Comparison of ENCODE assay signal across 1 cellular context in genomic region chr9:114027159-114027895, GRCh38.
TF ChIP-seq lines count a peak whose summit lies in the region.

No MANE protein-coding gene starts in this region.

TF ChIP-seq in HepG2, 621 proteins besides CTCF, POLR2A, EP300 and RAD21 (continued from another document):
- no peak for TF ChIP-seq HOMEZ (CRISPR knock-in tag; IDR thresholded peaks at IDR 0.05; ENCODE audit: low read depth)
- TF ChIP-seq ZNF691 (CRISPR knock-in tag; IDR thresholded peaks at IDR 0.05; ENCODE audit: borderline replicate concordance, low read depth) = no peak
- TF ChIP-seq TBX2 (CRISPR knock-in tag; IDR thresholded peaks at IDR 0.05; ENCODE audit: borderline replicate concordance) = no peak
- TF ChIP-seq, protein P1, sequence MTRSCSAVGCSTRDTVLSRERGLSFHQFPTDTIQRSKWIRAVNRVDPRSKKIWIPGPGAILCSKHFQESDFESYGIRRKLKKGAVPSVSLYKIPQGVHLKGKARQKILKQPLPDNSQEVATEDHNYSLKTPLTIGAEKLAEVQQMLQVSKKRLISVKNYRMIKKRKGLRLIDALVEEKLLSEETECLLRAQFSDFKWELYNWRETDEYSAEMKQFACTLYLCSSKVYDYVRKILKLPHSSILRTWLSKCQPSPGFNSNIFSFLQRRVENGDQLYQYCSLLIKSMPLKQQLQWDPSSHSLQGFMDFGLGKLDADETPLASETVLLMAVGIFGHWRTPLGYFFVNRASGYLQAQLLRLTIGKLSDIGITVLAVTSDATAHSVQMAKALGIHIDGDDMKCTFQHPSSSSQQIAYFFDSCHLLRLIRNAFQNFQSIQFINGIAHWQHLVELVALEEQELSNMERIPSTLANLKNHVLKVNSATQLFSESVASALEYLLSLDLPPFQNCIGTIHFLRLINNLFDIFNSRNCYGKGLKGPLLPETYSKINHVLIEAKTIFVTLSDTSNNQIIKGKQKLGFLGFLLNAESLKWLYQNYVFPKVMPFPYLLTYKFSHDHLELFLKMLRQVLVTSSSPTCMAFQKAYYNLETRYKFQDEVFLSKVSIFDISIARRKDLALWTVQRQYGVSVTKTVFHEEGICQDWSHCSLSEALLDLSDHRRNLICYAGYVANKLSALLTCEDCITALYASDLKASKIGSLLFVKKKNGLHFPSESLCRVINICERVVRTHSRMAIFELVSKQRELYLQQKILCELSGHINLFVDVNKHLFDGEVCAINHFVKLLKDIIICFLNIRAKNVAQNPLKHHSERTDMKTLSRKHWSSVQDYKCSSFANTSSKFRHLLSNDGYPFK (CRISPR knock-in tag; IDR thresholded peaks at IDR 0.05; ENCODE audit: borderline replicate concordance) = no peak
- no peak for TF ChIP-seq ZNF709 (CRISPR knock-in tag; IDR thresholded peaks at IDR 0.05)
- no peak for TF ChIP-seq ZIK1 (CRISPR knock-in tag; IDR thresholded peaks at IDR 0.05; ENCODE audit: borderline replicate concordance, low read depth)
- TF ChIP-seq SUZ12 (IDR thresholded peaks at IDR 0.05; ENCODE audit: low read depth, low read length) = no peak
- TF ChIP-seq SIX4 (CRISPR knock-in tag; IDR thresholded peaks at IDR 0.05) = no peak
- TF ChIP-seq ZNF770 (CRISPR knock-in tag; IDR thresholded peaks at IDR 0.05) = no peak
- no peak for TF ChIP-seq TGIF2 (CRISPR knock-in tag; IDR thresholded peaks at IDR 0.05)
- TF ChIP-seq NFATC3 (CRISPR knock-in tag; IDR thresholded peaks at IDR 0.05) = no peak
- TF ChIP-seq ARHGAP35 (CRISPR knock-in tag; IDR thresholded peaks at IDR 0.05; ENCODE audit: borderline replicate concordance) = no peak
- TF ChIP-seq ZNF556 (CRISPR knock-in tag; IDR thresholded peaks at IDR 0.05; ENCODE audit: borderline replicate concordance) = no peak
- TF ChIP-seq KMT2A (CRISPR knock-in tag; IDR thresholded peaks at IDR 0.05) = no peak
- TF ChIP-seq TFAP4 (IDR thresholded peaks at IDR 0.05; ENCODE audit: borderline replicate concordance, low read depth) = no peak
- no peak for TF ChIP-seq ZNF496 (CRISPR knock-in tag; IDR thresholded peaks at IDR 0.05; ENCODE audit: insufficient replicate concordance)
